2 cellular contexts compared by ENCODE assay signal in the genomic region with DNA sequence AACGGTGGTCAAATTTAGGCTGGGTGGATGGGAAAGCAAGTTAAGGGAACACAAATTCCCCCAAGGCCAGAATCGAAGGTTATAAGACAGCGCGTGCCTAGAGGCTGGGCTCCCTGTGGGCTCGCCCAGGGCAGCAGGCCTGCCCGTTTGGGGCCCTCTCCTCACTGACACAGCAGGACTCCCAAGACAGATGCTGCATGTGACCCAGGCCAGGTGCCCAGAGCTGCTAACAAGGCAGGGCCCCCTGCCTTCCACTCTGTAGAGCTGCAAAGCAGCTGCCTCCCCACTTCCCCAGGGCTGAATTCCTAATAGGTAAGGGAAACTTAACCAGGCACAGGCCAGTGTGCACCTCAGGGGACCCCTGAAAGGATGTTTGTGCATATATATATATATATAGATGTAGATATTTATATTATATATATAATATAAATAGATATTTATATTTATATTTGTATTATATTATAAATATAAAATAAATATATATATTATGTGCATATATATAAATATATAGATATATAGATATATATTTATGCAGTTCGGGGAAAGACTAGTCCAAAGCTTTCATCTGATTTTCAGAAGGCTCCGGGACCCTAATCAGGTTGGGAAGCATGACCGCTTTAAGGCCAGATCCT.
TF ChIP-seq lines count a peak whose summit lies in the region.

No MANE protein-coding gene starts in this region.

TF ChIP-seq in HEK293, 187 proteins besides CTCF, POLR2A, EP300 and RAD21:
- TF ChIP-seq ZNF558 (tag by site-specific recombination; IDR thresholded peaks at IDR 0.05) (no peak), ZNF239 (tag by site-specific recombination; IDR thresholded peaks at IDR 0.05) (no peak), ZIC2 (tag by site-specific recombination; IDR thresholded peaks at IDR 0.05) (peak; percentile 62)

TF ChIP-seq in K562, 482 proteins besides CTCF, POLR2A, EP300 and RAD21:
- TF ChIP-seq ZC3H11A (IDR thresholded peaks at IDR 0.05; ENCODE audit: low read depth, low read length) (no peak), KAT8 (IDR thresholded peaks at IDR 0.05; ENCODE audit: low read depth) (no peak), TBL1XR1 (IDR thresholded peaks at IDR 0.05; ENCODE audit: low read length in 2 of 2) (no peak), MEF2D (tag; conservative IDR thresholded peaks at IDR 0.05; ENCODE audit: low read depth) (no peak), ZNF197 (CRISPR knock-in tag; IDR thresholded peaks at IDR 0.05; ENCODE audit: low read depth) (no peak), RBM39 (optimal IDR thresholded peaks at IDR 0.05; ENCODE audit: low read depth, low read length) (no peak), EZH2 (IDR thresholded peaks at IDR 0.05; ENCODE audit: borderline replicate concordance, low read depth, low read length) (no peak), PURB (CRISPR knock-in tag; IDR thresholded peaks at IDR 0.05; ENCODE audit: low read depth) (no peak), RBM22 (IDR thresholded peaks at IDR 0.05; ENCODE audit: low read depth, low read length, poor library complexity, severe bottlenecking) (no peak), ZNF778 (CRISPR knock-in tag; IDR thresholded peaks at IDR 0.05) (no peak), HDAC3 (IDR thresholded peaks at IDR 0.05; ENCODE audit: borderline replicate concordance, partially characterized antibody) (no peak), HDAC2 (IDR thresholded peaks at IDR 0.05) (no peak), ZNF24 (IDR thresholded peaks at IDR 0.05) (no peak), SAP30 (IDR thresholded peaks at IDR 0.05; ENCODE audit: borderline replicate concordance, insufficient read depth, low read depth, low read length, poor library complexity, severe bottlenecking) (no peak), POLR3G (IDR thresholded peaks at IDR 0.05; ENCODE audit: extremely low read depth, insufficient read length, insufficient replicate concordance) (no peak), MYBL2 (IDR thresholded peaks at IDR 0.05; ENCODE audit: low read depth) (no peak), MYBL2 (CRISPR knock-in tag; IDR thresholded peaks at IDR 0.05; ENCODE audit: borderline replicate concordance) (no peak), ZKSCAN8 (CRISPR knock-in tag; IDR thresholded peaks at IDR 0.05) (no peak)
